In the genomic region with DNA sequence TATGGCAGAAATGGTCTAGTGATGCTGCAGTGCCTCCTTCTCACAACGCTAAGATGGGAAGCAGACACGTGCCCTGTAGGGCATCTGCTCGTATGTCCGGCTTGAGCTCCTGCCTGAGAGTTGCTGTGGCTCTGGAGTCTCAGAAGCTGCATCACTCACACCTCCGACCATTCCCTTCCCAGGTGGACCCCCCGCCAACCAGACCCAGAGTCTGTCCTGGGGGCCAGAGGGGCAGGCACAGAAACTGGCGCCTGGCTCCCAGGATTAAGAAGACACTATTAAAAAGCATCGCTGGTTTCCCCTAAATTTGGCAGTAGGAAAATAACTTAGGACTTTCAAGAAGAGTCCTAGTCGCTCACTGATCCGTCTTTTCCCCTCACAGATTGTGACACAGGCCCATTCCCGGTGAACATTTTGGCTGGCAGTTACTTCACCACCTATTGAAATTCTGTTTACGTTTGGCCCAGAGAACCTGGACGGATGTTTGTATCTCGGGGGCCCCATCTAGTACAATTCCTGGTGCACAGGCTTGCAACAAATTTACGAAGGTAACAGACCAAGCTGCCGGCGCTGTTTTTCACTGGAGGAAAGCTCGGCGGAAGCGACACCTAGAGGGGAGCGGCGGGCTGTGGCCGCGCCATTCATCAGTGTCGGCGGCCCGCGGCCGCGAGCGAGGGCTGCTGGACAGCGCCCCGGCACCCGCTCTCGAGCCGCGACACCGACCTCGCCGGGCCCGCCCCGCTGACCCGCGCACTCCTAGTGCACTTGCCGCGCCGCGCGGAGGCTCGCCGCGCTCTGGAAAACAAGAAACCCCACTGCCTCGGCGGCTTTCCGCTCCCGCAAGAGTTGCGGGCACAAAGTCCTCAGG, we compare ENCODE assay signal across 8 cellular contexts. TPM values are rescaled to one million over a fixed set of nuclear protein-coding genes. Genes with fewer than 3 reads are reported as not detected.
A peak's percentile ranks its signal among the peaks of the same experiment; 100 is the strongest.
DNase-seq lines count a peak whose midpoint lies in the region; ATAC-seq and TF ChIP-seq lines count a peak whose summit lies in the region.

No MANE protein-coding gene starts in this region.

- no peak overlapping the region for H3K27ac ChIP-seq in coronary artery

- peak overlapping the region; percentile 60 for H3K4me3 ChIP-seq in coronary artery

- DNase-seq in COLO668 (lab: John Stamatoyannopoulos, UW; ENCODE audit: unreplicated experiment) (peak; percentile 70), SK-N-DZ (ENCODE audit: low spot score) (peak; percentile 59), coronary artery (ENCODE audit: low spot score) (no peak), left kidney (ENCODE audit: low read depth, low spot score) (peak; percentile 92), occipital lobe (lab: John Stamatoyannopoulos, UW) (no peak)
- peak; percentile 66 for DNase-seq in stimulated activated CD8-positive, alpha-beta memory T cell treated with anti-CD3 and anti-CD28 coated beads, Interleukin-4, amount 100 ng/mL, for 48 hours

- TF ChIP-seq CTCF in coronary artery (IDR thresholded peaks at IDR 0.05), result peak; percentile 42

- ATAC-seq in HG02588 (IDR thresholded peaks at IDR 0.05; ENCODE audit: unreplicated experiment), result peak; percentile 46
- no peak for ATAC-seq in GM18861 (IDR thresholded peaks at IDR 0.05; ENCODE audit: unreplicated experiment)

RNA-seq across cellular contexts. Expression of gene FSTL4, which starts 1.6 kb away (rescaled TPM):
- polyA plus RNA-seq in SK-N-DZ (2014; cell fraction: cytosol; rRNA removed), result 3.5 and 4.6 TPM in 2 replicates
- 2.2 and 2.6 TPM in 2 replicates for polyA plus RNA-seq in SK-N-DZ (2014; cell fraction: nucleus; rRNA removed)
- 0.62 TPM for total RNA-seq in occipital lobe

Comparison
In these comparisons a context has a peak if more than half of its experiments do, and no peak if none do; other contexts are left out.
1. DNase-seq: peak in COLO668 (single experiment), SK-N-DZ (single experiment), left kidney (single experiment) and stimulated activated CD8-positive, alpha-beta memory T cell treated with anti-CD3 and anti-CD28 coated beads, Interleukin-4, amount 100 ng/mL, for 48 hours (single experiment); none in coronary artery (single experiment) and occipital lobe (single experiment).